In the genomic region with DNA sequence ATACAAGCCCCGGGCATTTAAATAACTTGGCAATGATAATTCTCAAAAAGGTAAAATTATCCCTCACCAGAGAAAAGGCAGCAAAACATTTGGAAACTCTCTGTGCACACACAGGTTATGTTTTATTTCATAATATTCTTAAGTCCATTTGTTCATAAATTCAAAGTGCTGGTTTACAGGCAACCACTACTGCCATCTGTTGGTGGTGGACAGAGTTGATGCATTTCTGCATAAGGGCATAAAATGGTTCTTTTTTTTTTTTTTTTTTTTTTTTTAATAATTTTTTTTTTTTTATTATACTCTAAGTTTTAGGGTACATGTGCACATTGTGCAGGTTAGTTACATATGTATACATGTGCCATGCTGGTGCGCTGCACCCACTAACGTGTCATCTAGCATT, we compare ENCODE assay signal across 8 cellular contexts. TPM values are rescaled to one million over a fixed set of nuclear protein-coding genes. Genes with fewer than 3 reads are reported as not detected.
DNase-seq lines count a peak whose midpoint lies in the region; ATAC-seq and TF ChIP-seq lines count a peak whose summit lies in the region.

No MANE protein-coding gene starts in this region.

- H3K4me1 ChIP-seq in SK-N-SH (ENCODE audit: control insufficient read depth in 1 of 2, insufficient read depth in 2 of 2, low read depth in 1 of 2, low read length in 1 of 2) = no peaks in the 10 kb centered on the region
- no peaks in the 10 kb centered on the region for H3K4me1 ChIP-seq in colonic mucosa

- no peak overlapping the region for H3K4me3 Mint-ChIP-seq in neural crest cell

- no peak overlapping the region for H3K4me3 ChIP-seq in AG10803 (ENCODE audit: low read length)
- H3K4me3 ChIP-seq in SK-N-SH (ENCODE audit: low read depth in 2 of 2, low read length in 1 of 2) = no peak overlapping the region
- no peak overlapping the region for H3K4me3 ChIP-seq in colonic mucosa

- TF ChIP-seq CTCF in AG10803 (conservative IDR thresholded peaks at IDR 0.05; ENCODE audit: low read length) = peak; percentile 80
- TF ChIP-seq CTCF in GM20000 (IDR thresholded peaks at IDR 0.05; ENCODE audit: extremely low read depth, missing control alignments) = peak; percentile 38
- peak; percentile 63 for TF ChIP-seq CTCF in SK-N-SH (IDR thresholded peaks at IDR 0.05)
- TF ChIP-seq CTCF in colonic mucosa (IDR thresholded peaks at IDR 0.05) = peak; percentile 38
- TF ChIP-seq CTCF in neural crest cell (conservative IDR thresholded peaks at IDR 0.05) = peak; percentile 63

- intact Hi-C loops in colonic mucosa (cut with DNase I) = no loop called here

- H3K36me3 Mint-ChIP-seq in neural crest cell (ENCODE audit: low read depth) = no peaks in the 10 kb centered on the region

- H3K9me2 ChIP-seq in SK-N-SH = no peaks in the 10 kb centered on the region

- H3K27me3 Mint-ChIP-seq in neural crest cell (ENCODE audit: low read depth) = no peaks in the 10 kb centered on the region

- H3K27ac ChIP-seq in SK-N-SH (ENCODE audit: low read depth in 2 of 2, low read length in 1 of 2) (no peak overlapping the region), colonic mucosa (no peak overlapping the region)

- H3K9me3 ChIP-seq in SK-N-SH = no peaks in the 10 kb centered on the region
- H3K9me3 ChIP-seq in colonic mucosa = no peaks in the 10 kb centered on the region

- ATAC-seq in GM18907 (IDR thresholded peaks at IDR 0.05; ENCODE audit: unreplicated experiment) = no peak

- H3K4me1 Mint-ChIP-seq in neural crest cell = no peaks in the 10 kb centered on the region

- no peaks in the 10 kb centered on the region for H3K27me3 ChIP-seq in SK-N-SH (ENCODE audit: insufficient read depth)
- H3K27me3 ChIP-seq in colonic mucosa = no peaks in the 10 kb centered on the region

- CTCF ChIA-PET in SK-N-SH (lab: Yijun Ruan, JAX) = no interaction called here

- no peak overlapping the region for H3K4me2 ChIP-seq in SK-N-SH

- POLR2A ChIA-PET in SK-N-SH (lab: Yijun Ruan, JAX) = no interaction called here

- no peaks in the 10 kb centered on the region for H3F3A ChIP-seq in SK-N-SH (replicated peaks; ENCODE audit: insufficient read depth)

- H3K79me2 ChIP-seq in SK-N-SH (ENCODE audit: insufficient read depth) = no peaks in the 10 kb centered on the region

- TF ChIP-seq EP300 in SK-N-SH (IDR thresholded peaks at IDR 0.05; ENCODE audit: borderline replicate concordance in 1 of 2, low read depth in 1 of 2, low read length in 1 of 2) = no peak

- H3K9ac ChIP-seq in SK-N-SH (no peak overlapping the region), colonic mucosa (ENCODE audit: low read depth in 2 of 2, low read length in 2 of 2) (no peak overlapping the region)

- no peaks in the 10 kb centered on the region for H4K20me1 ChIP-seq in SK-N-SH (ENCODE audit: insufficient read depth)

- H3K36me3 ChIP-seq in SK-N-SH (replicated peaks in 1 of 2; ENCODE audit: control insufficient read depth in 1 of 2, insufficient read depth in 2 of 2, low read length in 1 of 2) (no peaks in the 10 kb centered on the region), colonic mucosa (no peaks in the 10 kb centered on the region)

- H2AFZ ChIP-seq in SK-N-SH (ENCODE audit: low read depth) = no peak overlapping the region

- 7% methylated on average over 1 of the region's 3 CpGs for WGBS in SK-N-SH (ENCODE audit: low lambda C conversion rate)

- peak; percentile 77 for DNase-seq in AG10803 (ENCODE audit: low read depth)
- peak; percentile 31 for DNase-seq in GM20000 (ENCODE audit: low spot score)
- DNase-seq in SK-N-SH = peak; percentile 33
- peak; percentile 32 for DNase-seq in colonic mucosa
- DNase-seq in neural crest cell (ENCODE audit: low read depth, low spot score) = peak; percentile 3
- DNase-seq in 8988T = no peak
- no peak for DNase-seq in NCI-H2171 treated with DMSO at 0.1 percent for 48 hours (lab: John Stamatoyannopoulos, UW)

- no peak overlapping the region for H3K27ac Mint-ChIP-seq in neural crest cell (ENCODE audit: unreplicated experiment)

- H3K9me3 Mint-ChIP-seq in neural crest cell = peaks cover 2% of the 10 kb centered on the region

- peak; percentile 51 for TF ChIP-seq RAD21 in SK-N-SH (IDR thresholded peaks at IDR 0.05; ENCODE audit: low read length)

TF ChIP-seq in SK-N-SH, 30 proteins besides CTCF, POLR2A, EP300 and RAD21:
- peak; percentile 43 for TF ChIP-seq SMC3 (IDR thresholded peaks at IDR 0.05; ENCODE audit: low read depth, low read length)
- TF ChIP-seq POLR2AphosphoS5 (IDR thresholded peaks at IDR 0.05; ENCODE audit: low read depth, low read length) = no peak

RNA-seq across cellular contexts. Expression of a gene that starts 31.5 kb away (rescaled TPM):
- polyA plus RNA-seq in SK-N-SH (2012; rRNA removed) = not detected in 2 replicates
- polyA plus RNA-seq in SK-N-SH (2012; cell fraction: cytosol; rRNA removed) = not detected in 2 replicates
- not detected in 2 replicates for polyA plus RNA-seq in SK-N-SH (2012; cell fraction: nucleus; rRNA removed)
- total RNA-seq in colonic mucosa (not detected), neural crest cell (not detected in 2 replicates)

Comparison
In these comparisons a context has a peak if more than half of its experiments do, and no peak if none do; other contexts are left out.
1. DNase-seq: peak in AG10803 (single experiment), GM20000 (single experiment), SK-N-SH (single experiment), colonic mucosa (single experiment) and neural crest cell (single experiment); none in 8988T (single experiment) and NCI-H2171 treated with DMSO at 0.1 percent for 48 hours (single experiment).
2. Peak in every context shown above with its lines, with median percentiles within 50 percentile points of each other: CTCF ChIP-seq.